In the genomic region with DNA sequence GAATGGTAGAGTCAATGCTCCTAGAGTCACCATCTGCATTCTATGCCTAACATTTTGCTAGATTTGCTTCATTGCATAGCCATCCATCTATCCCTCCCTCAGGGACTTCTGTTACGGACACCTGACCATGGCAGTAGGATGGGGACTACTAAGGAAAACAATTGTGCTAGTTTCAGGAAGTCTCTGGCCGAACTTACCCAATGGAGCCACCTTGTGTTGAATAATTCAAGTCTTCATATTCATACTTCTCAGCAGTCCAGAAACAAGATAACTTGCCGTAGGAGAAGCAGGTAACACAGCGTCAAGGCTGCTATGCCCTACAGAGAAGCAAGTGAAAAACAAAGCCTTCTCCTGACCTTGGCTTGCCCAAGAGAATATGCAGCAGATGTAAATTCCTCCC, we compare ENCODE assay signal across 14 cellular contexts.
DNase-seq lines count a peak whose midpoint lies in the region; ATAC-seq and TF ChIP-seq lines count a peak whose summit lies in the region.
"Had no signal": no experiment of that assay in that cellular context is flagged by ENCODE, and none has a peak within 500 bp of the region (broad histone marks: within the 10 kb centered on the region; RNA-seq: fewer than 3 reads in every experiment).

No MANE protein-coding gene starts in this region.

- H3K9me3 ChIP-seq in adrenal gland (replicated peaks in 1 of 3) (no peaks in the 10 kb centered on the region), left ventricle myocardium inferior (replicated peaks) (peaks cover 7% of the 10 kb centered on the region), gastrocnemius medialis (no peaks in the 10 kb centered on the region), osteoblast (ENCODE audit: low read depth, low read length) (peaks cover 2% of the 10 kb centered on the region)
- no peaks in the 10 kb centered on the region for H3K9me3 ChIP-seq in CD8-positive, alpha-beta T cell (ENCODE audit: low read length)
- H3K9me3 ChIP-seq: tibial nerve had no signal

- no peaks in the 10 kb centered on the region for H4K20me1 ChIP-seq in osteoblast (ENCODE audit: insufficient read depth, low read length)

- H3K27me3 ChIP-seq in adrenal gland (peaks cover 4% of the 10 kb centered on the region), left ventricle myocardium inferior (ENCODE audit: low read depth) (no peaks in the 10 kb centered on the region), gastrocnemius medialis (no peaks in the 10 kb centered on the region), osteoblast (ENCODE audit: insufficient read depth, low read length) (no peaks in the 10 kb centered on the region)
- H3K27me3 ChIP-seq in CD8-positive, alpha-beta T cell (ENCODE audit: insufficient read depth, low read length): no peaks in the 10 kb centered on the region
- H3K27me3 ChIP-seq: tibial nerve had no signal

- TF ChIP-seq CTCF in 22Rv1 (IDR thresholded peaks at IDR 0.05) (peak; percentile 56), GM12872 (IDR thresholded peaks at IDR 0.05; ENCODE audit: insufficient read depth, low read depth, low read length) (peak; percentile 2; the same call in 1 of the 3 replicates), adrenal gland (IDR thresholded peaks at IDR 0.05) (peak in 5 of 6 experiments; percentile 36 to 51 (median 39)), left ventricle myocardium inferior (IDR thresholded peaks at IDR 0.05; ENCODE audit: borderline replicate concordance) (peak; percentile 55), gastrocnemius medialis (IDR thresholded peaks at IDR 0.05 in 4 of 5, conservative IDR thresholded peaks at IDR 0.05 in 1 of 5) (no peak), osteoblast (IDR thresholded peaks at IDR 0.05; ENCODE audit: extremely low read depth, low read depth, low read length) (no peak)
- no peak for TF ChIP-seq CTCF in CD8-positive, alpha-beta T cell (IDR thresholded peaks at IDR 0.05)

- H3K4me3 ChIP-seq in adrenal gland: no peak overlapping the region
- H3K4me3 ChIP-seq in left ventricle myocardium inferior: no peak overlapping the region
- H3K4me3 ChIP-seq in gastrocnemius medialis: no peak overlapping the region
- no peak overlapping the region for H3K4me3 ChIP-seq in CD8-positive, alpha-beta T cell (ENCODE audit: low read depth, low read length)
- no peak overlapping the region for H3K4me3 ChIP-seq in osteoblast (ENCODE audit: insufficient read depth, low read length)
- H3K4me3 ChIP-seq: tibial nerve had no signal

- no peak overlapping the region for H3K27ac Mint-ChIP-seq in naive thymus-derived CD8-positive, alpha-beta T cell
- no peak overlapping the region for H3K27ac Mint-ChIP-seq in CD8-positive, alpha-beta T cell
- H3K27ac Mint-ChIP-seq: CD4-positive, CD25-positive, alpha-beta regulatory T cell; T-helper 2 cell treated with Interferon-gamma antibody and Interleukin-4, amounts not matched to agents 5 μg/mL and 100 μg/mL, for 36 hours had no signal

- 17 to 41% (median 38%) methylated on average over 4 of the region's 4 CpGs for WGBS in adrenal gland, 4 donors

- no peaks in the 10 kb centered on the region for H3K79me2 ChIP-seq in osteoblast (ENCODE audit: insufficient read depth, low read length)
- H3K79me2 ChIP-seq: parathyroid adenoma had no signal

- no peaks in the 10 kb centered on the region for H3K4me1 Mint-ChIP-seq in naive thymus-derived CD8-positive, alpha-beta T cell
- no peaks in the 10 kb centered on the region for H3K4me1 Mint-ChIP-seq in CD8-positive, alpha-beta T cell (ENCODE audit: low read depth)
- H3K4me1 Mint-ChIP-seq: CD4-positive, CD25-positive, alpha-beta regulatory T cell had no signal

- peaks cover 0 to 9% (median 1%) of the 10 kb centered on the region in 5 donors for H3K27me3 Mint-ChIP-seq in naive thymus-derived CD8-positive, alpha-beta T cell
- H3K27me3 Mint-ChIP-seq in CD8-positive, alpha-beta T cell (ENCODE audit: low read depth): no peaks in the 10 kb centered on the region
- H3K27me3 Mint-ChIP-seq: CD4-positive, CD25-positive, alpha-beta regulatory T cell had no signal

- H3K4me2 ChIP-seq in osteoblast (ENCODE audit: insufficient read depth, low read length): no peak overlapping the region

- no peak for ATAC-seq in gastrocnemius medialis
- no peak for ATAC-seq in naive thymus-derived CD8-positive, alpha-beta T cell
- ATAC-seq in CD8-positive, alpha-beta T cell: no peak

- no peak overlapping the region for H3K4me3 Mint-ChIP-seq in naive thymus-derived CD8-positive, alpha-beta T cell
- H3K4me3 Mint-ChIP-seq in CD8-positive, alpha-beta T cell: no peak overlapping the region
- H3K4me3 Mint-ChIP-seq: CD4-positive, CD25-positive, alpha-beta regulatory T cell; T-helper 2 cell treated with Interferon-gamma antibody and Interleukin-4, amounts not matched to agents 5 μg/mL and 100 μg/mL, for 36 hours had no signal

- CTCF ChIA-PET in CD8-positive, alpha-beta T cell (lab: Charles Lee): no interaction called here

- TF ChIP-seq POLR2A in adrenal gland (IDR thresholded peaks at IDR 0.05) (no peak), gastrocnemius medialis (IDR thresholded peaks at IDR 0.05) (no peak)

- in situ Hi-C loops in gastrocnemius medialis (cut with MboI; ENCODE audit: low sequenced_read_pairs in 4 of 4): no loop called here

- POLR2A ChIA-PET in naive thymus-derived CD8-positive, alpha-beta T cell (lab: Charles Lee): no interaction called here
- POLR2A ChIA-PET in CD8-positive, alpha-beta T cell (lab: Charles Lee): no interaction called here

- peaks cover 0 to 4% (median 0%) of the 10 kb centered on the region in 9 donors for H3K9me3 Mint-ChIP-seq in naive thymus-derived CD8-positive, alpha-beta T cell
- H3K9me3 Mint-ChIP-seq in CD8-positive, alpha-beta T cell: no peaks in the 10 kb centered on the region
- H3K9me3 Mint-ChIP-seq: T-helper 2 cell treated with Interferon-gamma antibody and Interleukin-4, amounts not matched to agents 5 μg/mL and 100 μg/mL, for 36 hours had no signal

- H3K27ac ChIP-seq in 22Rv1 (no peak overlapping the region), adrenal gland (no peak overlapping the region), left ventricle myocardium inferior (replicated peaks) (no peak overlapping the region), gastrocnemius medialis (no peak overlapping the region), osteoblast (ENCODE audit: low read depth, low read length) (no peak overlapping the region)
- no peak overlapping the region for H3K27ac ChIP-seq in CD8-positive, alpha-beta T cell (ENCODE audit: low read depth, low read length)
- H3K27ac ChIP-seq: parathyroid adenoma, tibial nerve had no signal

- H3K36me3 Mint-ChIP-seq in naive thymus-derived CD8-positive, alpha-beta T cell: no peaks in the 10 kb centered on the region
- no peaks in the 10 kb centered on the region for H3K36me3 Mint-ChIP-seq in CD8-positive, alpha-beta T cell
- H3K36me3 Mint-ChIP-seq: CD4-positive, CD25-positive, alpha-beta regulatory T cell had no signal

- DNase-seq in adrenal gland (peak in 5 of 7 donors; percentile 11 to 55 (median 18)), left ventricle myocardium inferior (no peak), gastrocnemius medialis (no peak), osteoblast (ENCODE audit: insufficient read length, low spot score, missing footprints) (no peak)
- DNase-seq in naive thymus-derived CD8-positive, alpha-beta T cell: no peak
- no peak for DNase-seq in CD8-positive, alpha-beta T cell
- DNase-seq: amygdala; CD4-positive, CD25-positive, alpha-beta regulatory T cell; NCI-H1105 had no signal

- H3K36me3 ChIP-seq in adrenal gland (replicated peaks in 1 of 2) (no peaks in the 10 kb centered on the region), left ventricle myocardium inferior (no peaks in the 10 kb centered on the region), gastrocnemius medialis (no peaks in the 10 kb centered on the region), osteoblast (ENCODE audit: insufficient read depth, low read length) (no peaks in the 10 kb centered on the region)
- H3K36me3 ChIP-seq in CD8-positive, alpha-beta T cell (ENCODE audit: insufficient read depth, low read length): no peaks in the 10 kb centered on the region
- H3K36me3 ChIP-seq: tibial nerve had no signal

- intact Hi-C loops in adrenal gland (cut with DNase I): loop anchor here (5.0 to 10.0 kb wide), 2 partner anchors 259 to 261 kb away; no protein-coding TSS in a partner anchor
- intact Hi-C loops in left ventricle myocardium inferior (cut with micrococcal nuclease): loop anchor here (10.0 kb wide), 1 partner anchor 261 kb away; no protein-coding TSS in a partner anchor
- intact Hi-C loops in gastrocnemius medialis (cut with DNase I; ENCODE audit: low total_unique reads): no loop called here
- intact Hi-C loops in CD8-positive, alpha-beta T cell (cut with DNase I, micrococcal nuclease): no loop called here

- H3K4me1 ChIP-seq in adrenal gland (replicated peaks in 1 of 2) (no peaks in the 10 kb centered on the region), left ventricle myocardium inferior (no peaks in the 10 kb centered on the region), gastrocnemius medialis (no peaks in the 10 kb centered on the region), osteoblast (ENCODE audit: insufficient read depth, low read length) (no peaks in the 10 kb centered on the region)
- H3K4me1 ChIP-seq in CD8-positive, alpha-beta T cell (ENCODE audit: insufficient read depth, low read length): no peaks in the 10 kb centered on the region
- H3K4me1 ChIP-seq: parathyroid adenoma, tibial nerve had no signal

- H2AFZ ChIP-seq in osteoblast (ENCODE audit: low read length): no peak overlapping the region
- H2AFZ ChIP-seq: parathyroid adenoma had no signal

Comparison
In these comparisons a context has a peak if more than half of its experiments do, and no peak if none do; other contexts are left out.
1. CTCF ChIP-seq: peak in 22Rv1 (single experiment), GM12872 (single experiment), adrenal gland (5 of 6) and left ventricle myocardium inferior (single experiment); none in gastrocnemius medialis (0 of 5), CD8-positive, alpha-beta T cell (single experiment) and osteoblast (single experiment).
2. DNase-seq: peak in adrenal gland (5 of 7); none in left ventricle myocardium inferior (single experiment), gastrocnemius medialis (0 of 2), naive thymus-derived CD8-positive, alpha-beta T cell (0 of 10), CD8-positive, alpha-beta T cell (0 of 7) and osteoblast (single experiment).
3. intact Hi-C loops: an anchor here in adrenal gland (5.0 to 10.0 kb wide) and left ventricle myocardium inferior (10.0 kb wide); none called in gastrocnemius medialis and CD8-positive, alpha-beta T cell.